In the genomic region with DNA sequence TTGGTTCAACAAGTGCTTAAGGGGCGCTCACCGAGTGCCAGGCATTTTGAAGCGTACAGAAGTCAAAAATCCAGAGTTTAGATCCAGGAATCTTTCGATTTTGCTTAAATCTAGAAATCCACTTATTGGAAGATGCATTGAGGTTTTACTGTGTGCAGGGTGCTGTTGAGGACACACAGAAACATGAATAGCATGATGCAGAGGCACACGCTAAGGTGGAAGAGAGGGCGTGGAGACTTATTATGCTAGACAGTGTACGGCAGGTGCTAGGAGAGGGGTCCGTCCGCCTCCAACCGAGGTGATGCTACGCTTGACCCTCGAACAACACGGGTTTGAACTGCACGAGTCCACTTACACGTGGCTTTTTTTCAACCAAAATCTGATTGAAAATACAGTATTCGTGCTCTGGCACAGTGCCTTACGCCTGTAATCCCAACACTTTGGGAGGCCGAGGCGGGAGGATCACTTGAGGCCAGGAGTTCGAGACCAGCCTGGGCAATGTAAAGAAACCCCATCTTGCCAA, we compare ENCODE assay signal across 8 cellular contexts. TPM values are rescaled to one million over a fixed set of nuclear protein-coding genes. Genes with fewer than 3 reads are reported as not detected.
DNase-seq lines count a peak whose midpoint lies in the region; ATAC-seq and TF ChIP-seq lines count a peak whose summit lies in the region.

No MANE protein-coding gene starts in this region.

- ATAC-seq in activated T-helper 17 cell treated with anti-CD3 and anti-CD28 coated beads, Interleukin-2, amount 50 U/mL, for 72 hours (replicated peaks), result no peak
- peak; percentile 1 for ATAC-seq in stimulated activated effector memory CD8-positive, alpha-beta T cell treated with anti-CD3 and anti-CD28 coated beads, Interleukin-12 subunit alpha, Interleukin-12 subunit beta, amount 100 ng/mL, for 72 hours
- ATAC-seq in GM19455 (IDR thresholded peaks at IDR 0.05; ENCODE audit: unreplicated experiment), result no peak

- no peak for TF ChIP-seq CTCF in HL-60 (IDR thresholded peaks at IDR 0.05; ENCODE audit: insufficient read depth, low read length)

- H3K4me3 Mint-ChIP-seq in activated T-helper 17 cell treated with anti-CD3 and anti-CD28 coated beads, Interleukin-2, amount 50 U/mL, for 72 hours, result peak overlapping the region; percentile 76
- H3K4me3 Mint-ChIP-seq in stimulated activated effector memory CD8-positive, alpha-beta T cell treated with anti-CD3 and anti-CD28 coated beads, Interleukin-12 subunit alpha, Interleukin-12 subunit beta, amount 100 ng/mL, for 72 hours, result peak overlapping the region; percentile 67

- H3K9me3 ChIP-seq in iPS DF 6.9 (ENCODE audit: control insufficient read depth, insufficient read depth, low read length), result no peaks in the 10 kb centered on the region

- H3K27ac ChIP-seq in HL-60 (replicated peaks) (no peak overlapping the region), iPS DF 6.9 (ENCODE audit: low read length) (no peak overlapping the region)

- H3K4me3 ChIP-seq in HL-60 (replicated peaks; ENCODE audit: insufficient read depth, low read length), result peak overlapping the region; percentile 58
- peak overlapping the region; percentile 73; the same call in 1 of the 2 replicates for H3K4me3 ChIP-seq in iPS DF 6.9 (ENCODE audit: low read length)

- H3K9me3 Mint-ChIP-seq in activated T-helper 17 cell treated with anti-CD3 and anti-CD28 coated beads, Interleukin-2, amount 50 U/mL, for 72 hours, result no peaks in the 10 kb centered on the region
- H3K9me3 Mint-ChIP-seq in stimulated activated effector memory CD8-positive, alpha-beta T cell treated with anti-CD3 and anti-CD28 coated beads, Interleukin-12 subunit alpha, Interleukin-12 subunit beta, amount 100 ng/mL, for 72 hours, result no peaks in the 10 kb centered on the region

- H3K4me1 Mint-ChIP-seq in activated T-helper 17 cell treated with anti-CD3 and anti-CD28 coated beads, Interleukin-2, amount 50 U/mL, for 72 hours, result peaks cover 9% of the 10 kb centered on the region
- peaks cover 6% of the 10 kb centered on the region for H3K4me1 Mint-ChIP-seq in stimulated activated effector memory CD8-positive, alpha-beta T cell treated with anti-CD3 and anti-CD28 coated beads, Interleukin-12 subunit alpha, Interleukin-12 subunit beta, amount 100 ng/mL, for 72 hours

- WGBS in iPS DF 6.9 (ENCODE audit: insufficient coverage, insufficient read length), result no CpG with 5 or more reads among the region's 20 CpGs

- no peaks in the 10 kb centered on the region; the same call in 1 of the 2 replicates for H3K36me3 ChIP-seq in iPS DF 6.9 (ENCODE audit: control insufficient read depth, insufficient read depth, low read length)

- H3K36me3 Mint-ChIP-seq in activated T-helper 17 cell treated with anti-CD3 and anti-CD28 coated beads, Interleukin-2, amount 50 U/mL, for 72 hours (ENCODE audit: low read depth), result peaks cover 5% of the 10 kb centered on the region
- no peaks in the 10 kb centered on the region for H3K36me3 Mint-ChIP-seq in stimulated activated effector memory CD8-positive, alpha-beta T cell treated with anti-CD3 and anti-CD28 coated beads, Interleukin-12 subunit alpha, Interleukin-12 subunit beta, amount 100 ng/mL, for 72 hours

- H3K27me3 Mint-ChIP-seq in activated T-helper 17 cell treated with anti-CD3 and anti-CD28 coated beads, Interleukin-2, amount 50 U/mL, for 72 hours, result peaks cover 53% of the 10 kb centered on the region

- DNase-seq in HL-60 (ENCODE audit: low read depth in 1 of 2, low spot score in 1 of 2) (no peak), iPS DF 6.9 (ENCODE audit: low read depth, low spot score) (no peak), mesenteric fat pad (ENCODE audit: low spot score) (no peak), kidney tubule cell (ENCODE audit: low spot score) (no peak), germinal center (ENCODE audit: low spot score) (no peak)
- DNase-seq in stimulated activated effector memory CD8-positive, alpha-beta T cell treated with anti-CD3 and anti-CD28 coated beads, Interleukin-12 subunit alpha, Interleukin-12 subunit beta, amount 100 ng/mL, for 72 hours (ENCODE audit: low spot score in 2 of 2), result no peak

- H3K27me3 ChIP-seq in HL-60 (ENCODE audit: insufficient read depth, poor library complexity, severe bottlenecking) (peaks cover 4% of the 10 kb centered on the region), iPS DF 6.9 (ENCODE audit: control insufficient read depth, insufficient read depth, low read length) (no peaks in the 10 kb centered on the region)

- H3K4me1 ChIP-seq in iPS DF 6.9 (ENCODE audit: control insufficient read depth, insufficient read depth, low read length), result peaks cover 1% of the 10 kb centered on the region; the same call in 1 of the 2 replicates

- no peak overlapping the region for H3K27ac Mint-ChIP-seq in activated T-helper 17 cell treated with anti-CD3 and anti-CD28 coated beads, Interleukin-2, amount 50 U/mL, for 72 hours
- no peak overlapping the region for H3K27ac Mint-ChIP-seq in stimulated activated effector memory CD8-positive, alpha-beta T cell treated with anti-CD3 and anti-CD28 coated beads, Interleukin-12 subunit alpha, Interleukin-12 subunit beta, amount 100 ng/mL, for 72 hours

RNA-seq across cellular contexts. Expression of a gene that starts 1.0 kb away (rescaled TPM):
- under 1 TPM in 1 of 2 donors, not detected in 1; 0.45 TPM for total RNA-seq in activated T-helper 17 cell treated with anti-CD3 and anti-CD28 coated beads, Interleukin-2, amount 50 U/mL, for 72 hours
- total RNA-seq in mesenteric fat pad, result 48.5 TPM

Comparison
In these comparisons a context has a peak if more than half of its experiments do, and no peak if none do; other contexts are left out.
1. RNA of a gene that starts 1.0 kb away (total RNA-seq): 48.5 TPM in mesenteric fat pad (single experiment); 0.45 TPM in activated T-helper 17 cell treated with anti-CD3 and anti-CD28 coated beads, Interleukin-2, amount 50 U/mL, for 72 hours; every median in the first group is over 10 times any median in the second.